9 cellular contexts compared by ENCODE assay signal in the genomic region with DNA sequence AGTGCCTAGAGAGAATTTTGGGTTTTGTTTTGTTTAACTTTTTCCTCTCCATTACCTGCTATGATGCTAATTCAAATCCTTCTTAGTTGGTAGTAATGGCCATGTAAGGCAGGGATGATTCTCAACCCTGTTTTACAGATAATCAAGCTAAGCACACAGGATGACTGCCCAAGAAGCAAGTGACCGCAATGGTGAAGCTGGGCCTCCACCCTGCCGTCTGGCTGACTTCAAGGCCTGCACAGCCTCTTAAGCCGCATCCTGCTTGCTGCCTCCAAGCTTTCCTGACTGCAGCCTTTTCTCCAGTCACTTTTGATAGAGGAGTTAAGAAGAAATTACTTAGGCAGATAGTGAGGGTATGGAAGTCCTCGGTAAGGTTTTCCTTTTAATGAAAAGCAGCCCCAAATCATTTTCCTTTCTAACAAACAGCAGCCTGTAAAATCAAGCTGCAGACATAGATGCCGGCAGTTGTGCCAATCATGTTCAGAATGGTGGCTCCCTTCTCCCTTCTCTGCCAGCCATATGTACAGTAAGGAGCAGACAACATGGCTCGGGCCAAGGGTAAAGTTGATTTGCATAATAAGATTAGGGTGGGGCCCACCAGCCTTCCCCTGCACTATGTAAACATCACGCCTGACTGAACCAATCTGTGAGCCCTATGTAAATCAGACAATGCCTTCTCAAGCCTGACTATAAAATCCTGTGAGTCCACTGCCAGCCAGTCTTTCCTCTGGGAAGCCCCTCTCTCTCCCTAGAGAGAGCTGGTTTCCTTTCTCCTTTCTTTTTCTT. TPM values are rescaled to one million over a fixed set of nuclear protein-coding genes. Genes with fewer than 3 reads are reported as not detected.
DNase-seq lines count a peak whose midpoint lies in the region; ATAC-seq and TF ChIP-seq lines count a peak whose summit lies in the region.
"Had no signal": no experiment of that assay in that cellular context is flagged by ENCODE, and none has a peak within 500 bp of the region (broad histone marks: within the 10 kb centered on the region; RNA-seq: fewer than 3 reads in every experiment).

No MANE protein-coding gene starts in this region.

- peaks cover 22% of the 10 kb centered on the region for H3K4me1 Mint-ChIP-seq in glutamatergic neuron (ENCODE audit: low read depth, unreplicated experiment)
- H3K4me1 Mint-ChIP-seq: natural killer cell had no signal

- H3K27me3 Mint-ChIP-seq in glutamatergic neuron (ENCODE audit: unreplicated experiment): no peaks in the 10 kb centered on the region

- ATAC-seq in HG02973 (IDR thresholded peaks at IDR 0.05; ENCODE audit: unreplicated experiment) (peak; percentile 58), HG03469 (IDR thresholded peaks at IDR 0.05; ENCODE audit: unreplicated experiment) (no peak), GM19351 (IDR thresholded peaks at IDR 0.05; ENCODE audit: unreplicated experiment) (no peak)
- ATAC-seq: natural killer cell had no signal

- TF ChIP-seq CTCF in glutamatergic neuron (IDR thresholded peaks at IDR 0.05; ENCODE audit: partially characterized antibody, unreplicated experiment): no peak

- peak overlapping the region; percentile 21 for H3K4me3 Mint-ChIP-seq in glutamatergic neuron (ENCODE audit: unreplicated experiment)
- H3K4me3 Mint-ChIP-seq: natural killer cell had no signal

- peak; percentile 82 for DNase-seq in Daoy (ENCODE audit: low read depth)
- DNase-seq in glutamatergic neuron: peak; percentile 31
- DNase-seq in Ammon's horn (ENCODE audit: low spot score): no peak
- no peak for DNase-seq in 8988T
- DNase-seq: natural killer cell had no signal

- H3K9me3 Mint-ChIP-seq in glutamatergic neuron (ENCODE audit: unreplicated experiment): peaks cover 3% of the 10 kb centered on the region
- H3K9me3 Mint-ChIP-seq: natural killer cell had no signal

- H3K27ac Mint-ChIP-seq in glutamatergic neuron (ENCODE audit: unreplicated experiment): peak overlapping the region; percentile 87
- H3K27ac Mint-ChIP-seq: natural killer cell had no signal

- peaks cover 7% of the 10 kb centered on the region for H3K36me3 Mint-ChIP-seq in glutamatergic neuron (ENCODE audit: unreplicated experiment)
- H3K36me3 Mint-ChIP-seq: natural killer cell had no signal

TF ChIP-seq in PFSK-1, 5 proteins besides CTCF, POLR2A, EP300 and RAD21:
- TF ChIP-seq POLR2AphosphoS5 (IDR thresholded peaks at IDR 0.05; ENCODE audit: low read depth, low read length) (peak; percentile 27; the same call in 1 of the 2 replicates), SIN3A (IDR thresholded peaks at IDR 0.05; ENCODE audit: borderline replicate concordance, insufficient read depth, low read length) (no peak), TAF1 (IDR thresholded peaks at IDR 0.05; ENCODE audit: borderline replicate concordance, insufficient read depth, low read length) (0 out of 2 replicates have a peak, but pooled peaks have one; percentile 32), FOXP2 (optimal IDR thresholded peaks at IDR 0.05; ENCODE audit: borderline replicate concordance, extremely low read depth, extremely low read length, insufficient read depth) (no peak)
- TF ChIP-seq, protein P1, sequence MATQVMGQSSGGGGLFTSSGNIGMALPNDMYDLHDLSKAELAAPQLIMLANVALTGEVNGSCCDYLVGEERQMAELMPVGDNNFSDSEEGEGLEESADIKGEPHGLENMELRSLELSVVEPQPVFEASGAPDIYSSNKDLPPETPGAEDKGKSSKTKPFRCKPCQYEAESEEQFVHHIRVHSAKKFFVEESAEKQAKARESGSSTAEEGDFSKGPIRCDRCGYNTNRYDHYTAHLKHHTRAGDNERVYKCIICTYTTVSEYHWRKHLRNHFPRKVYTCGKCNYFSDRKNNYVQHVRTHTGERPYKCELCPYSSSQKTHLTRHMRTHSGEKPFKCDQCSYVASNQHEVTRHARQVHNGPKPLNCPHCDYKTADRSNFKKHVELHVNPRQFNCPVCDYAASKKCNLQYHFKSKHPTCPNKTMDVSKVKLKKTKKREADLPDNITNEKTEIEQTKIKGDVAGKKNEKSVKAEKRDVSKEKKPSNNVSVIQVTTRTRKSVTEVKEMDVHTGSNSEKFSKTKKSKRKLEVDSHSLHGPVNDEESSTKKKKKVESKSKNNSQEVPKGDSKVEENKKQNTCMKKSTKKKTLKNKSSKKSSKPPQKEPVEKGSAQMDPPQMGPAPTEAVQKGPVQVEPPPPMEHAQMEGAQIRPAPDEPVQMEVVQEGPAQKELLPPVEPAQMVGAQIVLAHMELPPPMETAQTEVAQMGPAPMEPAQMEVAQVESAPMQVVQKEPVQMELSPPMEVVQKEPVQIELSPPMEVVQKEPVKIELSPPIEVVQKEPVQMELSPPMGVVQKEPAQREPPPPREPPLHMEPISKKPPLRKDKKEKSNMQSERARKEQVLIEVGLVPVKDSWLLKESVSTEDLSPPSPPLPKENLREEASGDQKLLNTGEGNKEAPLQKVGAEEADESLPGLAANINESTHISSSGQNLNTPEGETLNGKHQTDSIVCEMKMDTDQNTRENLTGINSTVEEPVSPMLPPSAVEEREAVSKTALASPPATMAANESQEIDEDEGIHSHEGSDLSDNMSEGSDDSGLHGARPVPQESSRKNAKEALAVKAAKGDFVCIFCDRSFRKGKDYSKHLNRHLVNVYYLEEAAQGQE (IDR thresholded peaks at IDR 0.05; ENCODE audit: insufficient read depth in 1 of 2, low read depth in 2 of 2, low read length in 2 of 2): no peak

RNA-seq across cellular contexts. Expression of a gene that starts 8.8 kb away (rescaled TPM):
- 7.5 and 11.0 TPM in 2 replicates for total RNA-seq in Daoy (2014; rRNA removed; shearing (Covaris generic))
- 6.1 TPM for polyA plus RNA-seq in PFSK-1 (2012; ENCODE audit: insufficient read length, low read depth)
- total RNA-seq in glutamatergic neuron (ENCODE audit: unreplicated experiment): 2.0 TPM

Comparison
In these comparisons a context has a peak if more than half of its experiments do, and no peak if none do; other contexts are left out.
1. DNase-seq: peak in Daoy (single experiment) and glutamatergic neuron (single experiment); none in Ammon's horn (single experiment) and 8988T (single experiment).